In genomic region chr9:3769646-3770045, GRCh38 we compare ENCODE assay signal across 17 cellular contexts.
DNase-seq lines count a peak whose midpoint lies in the region; ATAC-seq and TF ChIP-seq lines count a peak whose summit lies in the region.
"Had no signal": no experiment of that assay in that cellular context is flagged by ENCODE, and none has a peak within 500 bp of the region (broad histone marks: within the 10 kb centered on the region; RNA-seq: fewer than 3 reads in every experiment).

No MANE protein-coding gene starts in this region.

- H3K9me3 ChIP-seq in BLaER1 treated with 17β-estradiol and CSF1 and Interleukin-3, amounts not matched to agents 10 nM and 100 nM (replicated peaks in 1 of 11): peaks cover 0 to 59% (median 39%) of the 10 kb centered on the region in 11 experiments; a peak in 19 of 22 replicates
- no peaks in the 10 kb centered on the region for H3K9me3 ChIP-seq in hepatocyte (ENCODE audit: low read depth)
- H3K9me3 ChIP-seq in stomach: no peaks in the 10 kb centered on the region
- H3K9me3 ChIP-seq: SJCRH30 had no signal

- no peaks in the 10 kb centered on the region for H3K27me3 ChIP-seq in BLaER1 treated with 17β-estradiol and CSF1 and Interleukin-3, amounts not matched to agents 10 nM and 100 nM
- no peaks in the 10 kb centered on the region for H3K27me3 ChIP-seq in hepatocyte
- H3K27me3 ChIP-seq in stomach: no peaks in the 10 kb centered on the region
- H3K27me3 ChIP-seq: SJCRH30 had no signal

- intact Hi-C loops in stomach (cut with DNase I; ENCODE audit: low total_unique reads): no loop called here

- WGBS in hepatocyte (ENCODE audit: low lambda C conversion rate, missing lambda C conversion rate): 31% methylated on average over 4 of the region's 4 CpGs
- WGBS in stomach, 5 donors: 14 to 23% (median 22%) methylated on average over 4 of the region's 4 CpGs

- H3K9me2 ChIP-seq in hepatocyte (replicated peaks; ENCODE audit: insufficient read depth): no peaks in the 10 kb centered on the region

- H3K79me2 ChIP-seq in hepatocyte: no peaks in the 10 kb centered on the region

- H2AFZ ChIP-seq in hepatocyte: peak overlapping the region; percentile 24

- TF ChIP-seq CTCF in hepatocyte (IDR thresholded peaks at IDR 0.05; ENCODE audit: poor library complexity) (no peak), stomach (IDR thresholded peaks at IDR 0.05) (no peak)

- DNase-seq in OCI-M1 (lab: John Stamatoyannopoulos, UW) (peak; percentile 99), hepatocyte (ENCODE audit: low spot score) (no peak), stomach (no peak), cerebellum (ENCODE audit: low spot score) (no peak)
- no peak for DNase-seq in stimulated activated CD4-positive, alpha-beta T cell treated with anti-CD3 and anti-CD28 coated beads, Interleukin-4, amount 100 ng/mL, for 24 hours
- DNase-seq: Calu3; CD4-positive, alpha-beta memory T cell; H9; Kasumi-1; NCI-H1105 treated with DMSO at 0.1 percent for 48 hours; NCI-H187; NCI-H226; NCI-H526; NK-92 treated with Interleukin-12 subunit alpha and Interleukin-12 subunit beta, amount 100 ng/mL, for 24 hours; SJCRH30 had no signal

- no peak for TF ChIP-seq POLR2A in stomach (IDR thresholded peaks at IDR 0.05)

- H3K36me3 ChIP-seq in BLaER1 treated with 17β-estradiol and CSF1 and Interleukin-3, amounts not matched to agents 10 nM and 100 nM: no peaks in the 10 kb centered on the region; a peak in 1 of 22 replicates
- H3K36me3 ChIP-seq in hepatocyte (replicated peaks; ENCODE audit: insufficient read depth, low read depth) (no peaks in the 10 kb centered on the region), stomach (no peaks in the 10 kb centered on the region)
- H3K36me3 ChIP-seq: SJCRH30 had no signal

- no peak overlapping the region; a peak in 1 of 20 replicates for H3K4me3 ChIP-seq in BLaER1 treated with 17β-estradiol and CSF1 and Interleukin-3, amounts not matched to agents 10 nM and 100 nM
- no peak overlapping the region for H3K4me3 ChIP-seq in hepatocyte
- no peak overlapping the region for H3K4me3 ChIP-seq in stomach
- H3K4me3 ChIP-seq: SJCRH30 had no signal

- H3K27ac ChIP-seq in BLaER1 treated with 17β-estradiol and CSF1 and Interleukin-3, amounts not matched to agents 10 nM and 100 nM: peak overlapping the region in 8 of 11 experiments; percentile 40 to 77 (median 67); a peak in 16 of 22 replicates
- H3K27ac ChIP-seq in hepatocyte: peak overlapping the region; percentile 79
- H3K27ac ChIP-seq in stomach: peak overlapping the region in 3 of 5 donors; percentile 29 to 63 (median 63)
- H3K27ac ChIP-seq: SJCRH30 had no signal

- no peak for ATAC-seq in GM18517 (IDR thresholded peaks at IDR 0.05; ENCODE audit: unreplicated experiment)

- no peak for TF ChIP-seq EP300 in stomach (IDR thresholded peaks at IDR 0.05)

- H4K20me1 ChIP-seq in BLaER1 treated with 17β-estradiol and CSF1 and Interleukin-3, amounts not matched to agents 10 nM and 100 nM: no peaks in the 10 kb centered on the region
- H4K20me1 ChIP-seq in hepatocyte (ENCODE audit: insufficient read depth, poor library complexity, severe bottlenecking): no peaks in the 10 kb centered on the region

- peak overlapping the region; percentile 25 to 89 (median 84); a peak in 21 of 22 replicates for H3K4me2 ChIP-seq in BLaER1 treated with 17β-estradiol and CSF1 and Interleukin-3, amounts not matched to agents 10 nM and 100 nM
- H3K4me2 ChIP-seq in hepatocyte: no peak overlapping the region

- H3K4me1 ChIP-seq in BLaER1 treated with 17β-estradiol and CSF1 and Interleukin-3, amounts not matched to agents 10 nM and 100 nM: peaks cover 28 to 60% (median 57%) of the 10 kb centered on the region in 10 experiments
- H3K4me1 ChIP-seq in hepatocyte (ENCODE audit: insufficient read depth) (no peaks in the 10 kb centered on the region), stomach (no peaks in the 10 kb centered on the region)
- H3K4me1 ChIP-seq: SJCRH30 had no signal

- H3K9ac ChIP-seq in BLaER1 treated with 17β-estradiol and CSF1 and Interleukin-3, amounts not matched to agents 10 nM and 100 nM: no peak overlapping the region
